Comparison of ENCODE assay signal across 11 cellular contexts in the genomic region with DNA sequence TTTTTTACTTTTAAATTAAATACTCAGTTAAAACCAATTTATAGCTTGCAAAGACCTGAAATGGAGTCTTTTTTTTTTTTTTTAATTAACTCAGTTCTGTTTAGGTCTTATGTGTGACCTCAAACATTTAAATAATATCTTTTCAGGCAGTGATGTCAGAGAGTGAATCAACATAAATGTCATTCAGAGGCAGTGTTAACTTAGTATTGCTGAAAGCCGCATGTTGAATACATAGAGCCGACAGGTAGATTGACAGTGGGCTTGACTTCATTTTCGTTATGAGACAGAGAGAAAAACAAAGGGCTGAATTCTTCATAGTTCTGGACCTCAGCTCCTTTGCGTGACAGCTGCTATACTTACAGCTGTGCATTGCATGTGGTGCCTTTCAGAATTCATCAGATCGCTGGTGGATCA. TPM values are rescaled to one million over a fixed set of nuclear protein-coding genes. Genes with fewer than 3 reads are reported as not detected.
DNase-seq lines count a peak whose midpoint lies in the region; ATAC-seq and TF ChIP-seq lines count a peak whose summit lies in the region.
"Had no signal": no experiment of that assay in that cellular context is flagged by ENCODE, and none has a peak within 500 bp of the region (broad histone marks: within the 10 kb centered on the region; RNA-seq: fewer than 3 reads in every experiment).

No MANE protein-coding gene starts in this region.

- no peak overlapping the region for H2BK5ac ChIP-seq in IMR-90 (ENCODE audit: low read depth, low read length, poor library complexity, severe bottlenecking)

- H2AK9ac ChIP-seq in IMR-90 (replicated peaks; ENCODE audit: low read depth, low read length, poor library complexity): no peak overlapping the region

- H3K27ac ChIP-seq in IMR-90 (ENCODE audit: insufficient read depth, low read length) (no peak overlapping the region), colonic mucosa (no peak overlapping the region), adrenal gland (no peak overlapping the region)
- H3K27ac ChIP-seq: prostate gland had no signal

- H3K4me3 Mint-ChIP-seq in activated T-cell treated with anti-CD3 and anti-CD28 coated beads, Interleukin-2, amount 50 U/mL, for 4 hours: peak overlapping the region; percentile 99
- peak overlapping the region; percentile 98 for H3K4me3 Mint-ChIP-seq in chondrocyte (ENCODE audit: unreplicated experiment)
- H3K4me3 Mint-ChIP-seq in stimulated activated memory B cell treated with anti-CD40 and anti-IgM and Interleukin-4, amounts not matched to agents 10 μg/mL and 1 μg/mL and 100 μg/mL, for 72 hours: peak overlapping the region; percentile 58

- H3K9me3 Mint-ChIP-seq in activated T-cell treated with anti-CD3 and anti-CD28 coated beads, Interleukin-2, amount 50 U/mL, for 4 hours: no peaks in the 10 kb centered on the region
- no peaks in the 10 kb centered on the region for H3K9me3 Mint-ChIP-seq in chondrocyte (ENCODE audit: low read depth)
- no peaks in the 10 kb centered on the region for H3K9me3 Mint-ChIP-seq in stimulated activated memory B cell treated with anti-CD40 and anti-IgM and Interleukin-4, amounts not matched to agents 10 μg/mL and 1 μg/mL and 100 μg/mL, for 72 hours
- H3K9me3 Mint-ChIP-seq: activated CD4-positive, alpha-beta memory T cell treated with anti-CD3 and anti-CD28 coated beads for 36 hours had no signal

- peaks cover 7% of the 10 kb centered on the region for H3K4me1 ChIP-seq in IMR-90 (ENCODE audit: control insufficient read depth, insufficient read depth, low read length)
- peaks cover 11% of the 10 kb centered on the region for H3K4me1 ChIP-seq in colonic mucosa
- peaks cover 13 to 38% of the 10 kb centered on the region in 2 donors for H3K4me1 ChIP-seq in adrenal gland (replicated peaks in 1 of 2)

- ATAC-seq in activated T-cell treated with anti-CD3 and anti-CD28 coated beads, Interleukin-2, amount 50 U/mL, for 4 hours: no peak
- ATAC-seq in IMR-90 (ENCODE audit: low read depth): no peak
- no peak for ATAC-seq in stimulated activated memory B cell treated with anti-CD40 and anti-IgM and Interleukin-4, amounts not matched to agents 10 μg/mL and 1 μg/mL and 100 μg/mL, for 72 hours

- WGBS in IMR-90 (ENCODE audit: extremely low coverage in 2 of 2, insufficient read length in 1 of 2), 2 experiments: 76% methylated on average over 3 of the region's 5 CpGs; no CpG with 5 or more reads in 1 of the 2 experiments
- 82 to 91% (median 85%) methylated on average over 5 of the region's 5 CpGs for WGBS in adrenal gland, 4 donors

- H2BK20ac ChIP-seq in IMR-90 (ENCODE audit: low read depth, low read length): no peak overlapping the region

- H3K56ac ChIP-seq in IMR-90 (ENCODE audit: extremely low read depth, insufficient read depth, low read length): no peak overlapping the region

- no TSS peak for BruUV-seq in IMR-90 (replicated peaks; lab: Mats Ljungman, UMichigan)

- peaks cover 17% of the 10 kb centered on the region for H3K9me1 ChIP-seq in IMR-90 (ENCODE audit: insufficient read depth, low read length)

- CTCF ChIA-PET in IMR-90 (lab: Yijun Ruan, JAX): interaction anchor here (0.6 kb wide), 1 partner anchor 46 kb away, joined by 4 read pairs; no protein-coding TSS in a partner anchor

- no peak overlapping the region for H3K14ac ChIP-seq in IMR-90 (replicated peaks; ENCODE audit: low read depth, low read length)

- no peak overlapping the region for H4K5ac ChIP-seq in IMR-90 (ENCODE audit: low read depth, low read length)

- no peak overlapping the region for H3K4ac ChIP-seq in IMR-90 (ENCODE audit: low read depth, low read length)

- no peak overlapping the region for H2AFZ ChIP-seq in IMR-90 (replicated peaks; ENCODE audit: low read length, poor library complexity)

- peak overlapping the region; percentile 81 for H3K4me2 ChIP-seq in IMR-90 (ENCODE audit: low read depth, low read length)

- no peak for TF ChIP-seq POLR2A in IMR-90 (IDR thresholded peaks at IDR 0.05; ENCODE audit: low read depth, low read length)
- TF ChIP-seq POLR2A in adrenal gland (IDR thresholded peaks at IDR 0.05): no peak

- H3K23ac ChIP-seq in IMR-90 (ENCODE audit: low read depth, low read length): no peak overlapping the region

- no peak overlapping the region for H2BK120ac ChIP-seq in IMR-90 (ENCODE audit: low read depth, low read length)

- no peak for DNase-seq in activated T-cell treated with anti-CD3 and anti-CD28 coated beads, Interleukin-2, amount 50 U/mL, for 4 hours
- DNase-seq in activated T-cell treated with anti-CD3 and anti-CD28 coated beads for 4 hours (no peak), IMR-90 (no peak), chondrocyte (ENCODE audit: low spot score) (no peak), DMS153 (lab: John Stamatoyannopoulos, UW) (no peak), colonic mucosa (no peak), adrenal gland (no peak)
- DNase-seq: activated CD4-positive, alpha-beta memory T cell treated with anti-CD3 and anti-CD28 coated beads for 36 hours; Kasumi-1 had no signal

- in situ Hi-C loops in IMR-90 (cut with MboI; ENCODE audit: low sequenced_read_pairs): loop anchor here (25.0 kb wide), 1 partner anchor 1186 kb away; no protein-coding TSS in a partner anchor

- H3K9me3 ChIP-seq in IMR-90 (ENCODE audit: control insufficient read depth, insufficient read depth, low read length): no peaks in the 10 kb centered on the region
- H3K9me3 ChIP-seq in colonic mucosa: no peaks in the 10 kb centered on the region
- H3K9me3 ChIP-seq in adrenal gland (replicated peaks in 1 of 3): no peaks in the 10 kb centered on the region
- H3K9me3 ChIP-seq: prostate gland had no signal

- H3K27me3 ChIP-seq in IMR-90 (ENCODE audit: control insufficient read depth, insufficient read depth, low read length) (no peaks in the 10 kb centered on the region), colonic mucosa (no peaks in the 10 kb centered on the region), adrenal gland (no peaks in the 10 kb centered on the region)

- H3K18ac ChIP-seq in IMR-90 (ENCODE audit: low read depth, low read length): no peak overlapping the region

- POLR2A ChIA-PET in IMR-90 (lab: Charles Lee; ENCODE audit: unreplicated experiment): interaction anchor here (0.6 kb wide), 1 partner anchor 31 kb away, joined by 3 read pairs; no protein-coding TSS in a partner anchor

- peak overlapping the region; percentile 60 for H3K27ac Mint-ChIP-seq in chondrocyte (ENCODE audit: unreplicated experiment)
- H3K27ac Mint-ChIP-seq in stimulated activated memory B cell treated with anti-CD40 and anti-IgM and Interleukin-4, amounts not matched to agents 10 μg/mL and 1 μg/mL and 100 μg/mL, for 72 hours: peak overlapping the region; percentile 82
- H3K27ac Mint-ChIP-seq: activated CD4-positive, alpha-beta memory T cell treated with anti-CD3 and anti-CD28 coated beads for 36 hours had no signal

- intact Hi-C loops in IMR-90 (cut with micrococcal nuclease) (loop anchor here (1.0 to 5.0 kb wide), 3 partner anchors 9 to 87 kb away; no protein-coding TSS in a partner anchor), colonic mucosa (cut with DNase I) (no loop called here), adrenal gland (cut with DNase I) (no loop called here)

- H4K91ac ChIP-seq in IMR-90 (ENCODE audit: insufficient read depth, low read depth, low read length): no peak overlapping the region

- no peak overlapping the region for H2BK15ac ChIP-seq in IMR-90 (ENCODE audit: low read depth, low read length)

- TF ChIP-seq RAD21 in IMR-90 (IDR thresholded peaks at IDR 0.05; ENCODE audit: low read length): no peak

- peaks cover 68% of the 10 kb centered on the region for H3K4me1 Mint-ChIP-seq in activated T-cell treated with anti-CD3 and anti-CD28 coated beads, Interleukin-2, amount 50 U/mL, for 4 hours (ENCODE audit: low read depth)
- H3K4me1 Mint-ChIP-seq in chondrocyte (ENCODE audit: low read depth): peaks cover 66% of the 10 kb centered on the region
- peaks cover 70% of the 10 kb centered on the region for H3K4me1 Mint-ChIP-seq in stimulated activated memory B cell treated with anti-CD40 and anti-IgM and Interleukin-4, amounts not matched to agents 10 μg/mL and 1 μg/mL and 100 μg/mL, for 72 hours

- no peak overlapping the region for H3K9ac ChIP-seq in IMR-90 (ENCODE audit: low read depth, low read length)
- no peak overlapping the region for H3K9ac ChIP-seq in colonic mucosa (ENCODE audit: low read depth in 2 of 2, low read length in 2 of 2)

- peaks cover 45% of the 10 kb centered on the region for H4K20me1 ChIP-seq in IMR-90 (ENCODE audit: insufficient read depth, low read length)

- peaks cover 0 to 40% of the 10 kb centered on the region in 2 experiments; a peak in 2 of 4 replicates for H3K79me1 ChIP-seq in IMR-90 (ENCODE audit: low read depth in 1 of 2, low read length in 2 of 2)

- dilution Hi-C loops in IMR-90 (cut with HindIII; ENCODE audit: low sequenced_read_pairs, unreplicated experiment): no loop called here

- no peak overlapping the region for H2AK5ac ChIP-seq in IMR-90 (ENCODE audit: low read depth, low read length)

- H3K27me3 Mint-ChIP-seq in activated T-cell treated with anti-CD3 and anti-CD28 coated beads, Interleukin-2, amount 50 U/mL, for 4 hours (ENCODE audit: low read depth): no peaks in the 10 kb centered on the region
- H3K27me3 Mint-ChIP-seq in chondrocyte (ENCODE audit: low read depth): no peaks in the 10 kb centered on the region
- no peaks in the 10 kb centered on the region for H3K27me3 Mint-ChIP-seq in stimulated activated memory B cell treated with anti-CD40 and anti-IgM and Interleukin-4, amounts not matched to agents 10 μg/mL and 1 μg/mL and 100 μg/mL, for 72 hours
- H3K27me3 Mint-ChIP-seq: activated CD4-positive, alpha-beta memory T cell treated with anti-CD3 and anti-CD28 coated beads for 36 hours had no signal

- H3K36me3 Mint-ChIP-seq in activated T-cell treated with anti-CD3 and anti-CD28 coated beads, Interleukin-2, amount 50 U/mL, for 4 hours (ENCODE audit: insufficient read depth): peaks cover 16% of the 10 kb centered on the region
- peaks cover 3% of the 10 kb centered on the region for H3K36me3 Mint-ChIP-seq in chondrocyte (ENCODE audit: low read depth)
- peaks cover 47% of the 10 kb centered on the region for H3K36me3 Mint-ChIP-seq in stimulated activated memory B cell treated with anti-CD40 and anti-IgM and Interleukin-4, amounts not matched to agents 10 μg/mL and 1 μg/mL and 100 μg/mL, for 72 hours

- H3K36me3 ChIP-seq in IMR-90 (ENCODE audit: control insufficient read depth, insufficient read depth, low read length) (peaks cover 3% of the 10 kb centered on the region; the same call in 1 of the 2 replicates), colonic mucosa (no peaks in the 10 kb centered on the region), adrenal gland (replicated peaks in 1 of 2) (no peaks in the 10 kb centered on the region)
- H3K36me3 ChIP-seq: prostate gland had no signal

- TF ChIP-seq CTCF in IMR-90 (conservative IDR thresholded peaks at IDR 0.05; ENCODE audit: low read depth, low read length) (no peak), chondrocyte (IDR thresholded peaks at IDR 0.05) (no peak), colonic mucosa (IDR thresholded peaks at IDR 0.05) (no peak), adrenal gland (IDR thresholded peaks at IDR 0.05) (no peak)

- H3K4me3 ChIP-seq in IMR-90 (ENCODE audit: insufficient read depth, low read depth, low read length) (no peak overlapping the region), colonic mucosa (no peak overlapping the region), adrenal gland (no peak overlapping the region)

- no peak overlapping the region for H4K8ac ChIP-seq in IMR-90 (ENCODE audit: low read depth in 2 of 2, low read length in 2 of 2)

RNA-seq across cellular contexts. Expression of a gene that starts 51.5 kb away (rescaled TPM):
- 10 to 100 TPM; 39.7 to 44.5 (median 43.2) TPM for total RNA-seq in activated T-cell treated with anti-CD3 and anti-CD28 coated beads, Interleukin-2, amount 50 U/mL, for 4 hours
- total RNA-seq in IMR-90 (2012; rRNA removed): 3.4 and 4.7 TPM in 2 replicates
- polyA plus RNA-seq in IMR-90 (2012; rRNA removed): 8.4 and 8.9 TPM in 2 replicates
- 3.6 and 5.6 TPM in 2 replicates for polyA plus RNA-seq in IMR-90 (2012; cell fraction: cytosol; rRNA removed)
- 15.1 and 38.5 TPM in 2 replicates for polyA plus RNA-seq in IMR-90 (2012; cell fraction: nucleus; rRNA removed; ENCODE audit: low replicate concordance)
- 35.6 to 46.8 TPM (median 36.8 TPM) in 3 replicates for total RNA-seq in chondrocyte
- total RNA-seq in colonic mucosa: 10 to 100 TPM; 29.3 to 30.0 TPM
- 10 to 100 TPM; 17.9 to 45.3 (median 31.4) TPM for total RNA-seq in adrenal gland
- polyA plus RNA-seq in adrenal gland: 10 to 100 TPM; 12.5 to 29.8 (median 28.2) TPM
